In the genomic region with DNA sequence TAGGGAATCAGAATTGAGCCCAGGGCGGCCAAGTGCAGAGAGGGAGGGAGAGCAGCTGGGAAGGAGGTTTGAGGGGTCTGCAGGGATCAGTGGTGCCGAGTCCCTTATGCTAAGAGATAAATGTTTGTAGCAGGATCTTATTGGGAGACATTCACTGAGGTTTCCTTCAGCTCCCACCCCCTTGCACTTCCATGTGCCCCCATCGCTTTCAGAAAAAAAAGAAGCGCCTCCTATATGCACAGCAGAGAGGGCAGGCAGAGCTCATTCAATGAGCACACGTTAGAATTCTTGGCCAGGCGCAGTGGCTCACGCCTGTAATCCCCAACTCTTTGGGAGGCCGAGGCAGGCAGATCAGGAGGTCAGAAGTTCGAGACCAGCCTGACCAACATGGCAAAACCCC, we compare ENCODE assay signal across 34 cellular contexts. TPM values are rescaled to one million over a fixed set of nuclear protein-coding genes. Genes with fewer than 3 reads are reported as not detected.
DNase-seq lines count a peak whose midpoint lies in the region; ATAC-seq and TF ChIP-seq lines count a peak whose summit lies in the region.
"Had no signal": no experiment of that assay in that cellular context is flagged by ENCODE, and none has a peak within 500 bp of the region (broad histone marks: within the 10 kb centered on the region; RNA-seq: fewer than 3 reads in every experiment).

No MANE protein-coding gene starts in this region.

- no peak for TF ChIP-seq POLR2A in NB4 (IDR thresholded peaks at IDR 0.05; ENCODE audit: extremely low read depth, insufficient read length)

- H3K27me3 Mint-ChIP-seq in activated naive CD4-positive, alpha-beta T cell treated with anti-CD3 and anti-CD28 coated beads, Interleukin-2, amount 50 U/mL, for 24 hours: peaks cover 10% of the 10 kb centered on the region

- H3K9me3 ChIP-seq in right atrium auricular region: no peaks in the 10 kb centered on the region
- H3K9me3 ChIP-seq: A549, pancreas, Peyer's patch had no signal

- no peaks in the 10 kb centered on the region for H3K4me1 ChIP-seq in right atrium auricular region
- H3K4me1 ChIP-seq: A549, Peyer's patch had no signal

- H3K27ac ChIP-seq in epithelial cell of prostate (peak overlapping the region; percentile 82), right atrium auricular region (no peak overlapping the region)
- H3K27ac ChIP-seq: A549, coronary artery, KMS-11, pancreas, Peyer's patch, spleen, WERI-Rb-1 had no signal

- H3K4me1 Mint-ChIP-seq in activated naive CD4-positive, alpha-beta T cell treated with anti-CD3 and anti-CD28 coated beads, Interleukin-2, amount 50 U/mL, for 24 hours: peaks cover 6% of the 10 kb centered on the region
- H3K4me1 Mint-ChIP-seq: nephron progenitor cell had no signal

- ATAC-seq in GM18858 (IDR thresholded peaks at IDR 0.05; ENCODE audit: unreplicated experiment): no peak
- no peak for ATAC-seq in GM21381 (IDR thresholded peaks at IDR 0.05; ENCODE audit: unreplicated experiment)

- H3K36me3 ChIP-seq in right atrium auricular region: no peaks in the 10 kb centered on the region
- H3K36me3 ChIP-seq: pancreas, Peyer's patch, spleen, WERI-Rb-1 had no signal

- no peak overlapping the region for H3K4me3 Mint-ChIP-seq in activated naive CD4-positive, alpha-beta T cell treated with anti-CD3 and anti-CD28 coated beads, Interleukin-2, amount 50 U/mL, for 24 hours
- H3K4me3 Mint-ChIP-seq: activated naive CD8-positive, alpha-beta T cell treated with anti-CD3 and anti-CD28 coated beads, Interleukin-2, amount 10 ng/mL, durations not matched to agents 7 days and 5 days; activated T-cell treated with anti-CD3 and anti-CD28 coated beads, Interleukin-2, amount 50 U/mL, for 24 hours; CD4-positive, alpha-beta memory T cell; nephron progenitor cell; stimulated activated naive CD8-positive, alpha-beta T cell treated with anti-CD3 and anti-CD28 coated beads, Interleukin-15, Interleukin-2, amounts not matched to agents 100 ng/mL and 50 ng/mL, for 24 hours had no signal

- TF ChIP-seq CTCF in NB4 (IDR thresholded peaks at IDR 0.05; ENCODE audit: low read depth, low read length) (no peak), right atrium auricular region (IDR thresholded peaks at IDR 0.05) (no peak)

- peak overlapping the region; percentile 82 for H3K27ac Mint-ChIP-seq in activated naive CD4-positive, alpha-beta T cell treated with anti-CD3 and anti-CD28 coated beads, Interleukin-2, amount 50 U/mL, for 24 hours
- H3K27ac Mint-ChIP-seq: activated naive CD8-positive, alpha-beta T cell treated with anti-CD3 and anti-CD28 coated beads, Interleukin-2, amount 10 ng/mL, durations not matched to agents 7 days and 5 days; activated T-cell treated with anti-CD3 and anti-CD28 coated beads, Interleukin-2, amount 50 U/mL, for 24 hours; nephron progenitor cell; stimulated activated naive CD8-positive, alpha-beta T cell treated with anti-CD3 and anti-CD28 coated beads, Interleukin-15, Interleukin-2, amounts not matched to agents 100 ng/mL and 50 ng/mL, for 24 hours had no signal

- H3K36me3 Mint-ChIP-seq in activated naive CD4-positive, alpha-beta T cell treated with anti-CD3 and anti-CD28 coated beads, Interleukin-2, amount 50 U/mL, for 24 hours: no peaks in the 10 kb centered on the region
- H3K36me3 Mint-ChIP-seq: activated naive CD8-positive, alpha-beta T cell treated with anti-CD3 and anti-CD28 coated beads, Interleukin-2, amount 10 ng/mL, durations not matched to agents 7 days and 5 days; CD4-positive, alpha-beta memory T cell had no signal

- no peak for DNase-seq in activated naive CD4-positive, alpha-beta T cell (lab: John Stamatoyannopoulos, UW)
- DNase-seq in NB4 (ENCODE audit: low read depth) (peak; percentile 82), epithelial cell of prostate (ENCODE audit: low read depth, low spot score) (no peak), right atrium auricular region (ENCODE audit: low spot score) (no peak)
- no peak for DNase-seq in activated T-cell treated with anti-CD3 and anti-CD28 coated beads, Interleukin-2, amount 50 U/mL, for 1 hour
- DNase-seq: activated CD4-positive, alpha-beta T cell treated with anti-CD3 and anti-CD28 coated beads for 48 hours; activated effector memory CD4-positive, alpha-beta T cell treated with anti-CD3 and anti-CD28 coated beads, Interleukin-2, amount 50 U/mL, for 16 hours; activated naive CD8-positive, alpha-beta T cell treated with anti-CD3 and anti-CD28 coated beads, Interleukin-2, amount 10 ng/mL, durations not matched to agents 7 days and 5 days; activated T-cell treated with anti-CD3 and anti-CD28 coated beads, Interleukin-2, amount 50 U/mL, for 24 hours; CD4-positive, alpha-beta memory T cell; effector CD8-positive, alpha-beta T cell; glutamatergic neuron; mesenchymal stem cell; NCI-H1105; NCI-H524 treated with DMSO at 0.1 percent for 48 hours; nephron progenitor cell; NK-92 treated with Interleukin-12 subunit alpha and Interleukin-12 subunit beta, amount 100 ng/mL, for 24 hours; pancreas; Peyer's patch; right cardiac atrium; spleen; stimulated activated CD4-positive, alpha-beta T cell treated with anti-CD3 and anti-CD28 coated beads, Interleukin-2, amount 100 ng/mL, for 24 hours; SW 1271; WERI-Rb-1 had no signal

- H3K9me3 Mint-ChIP-seq in activated naive CD4-positive, alpha-beta T cell treated with anti-CD3 and anti-CD28 coated beads, Interleukin-2, amount 50 U/mL, for 24 hours: no peaks in the 10 kb centered on the region
- H3K9me3 Mint-ChIP-seq: activated T-cell treated with anti-CD3 and anti-CD28 coated beads, Interleukin-2, amount 50 U/mL, for 24 hours; stimulated activated naive CD8-positive, alpha-beta T cell treated with anti-CD3 and anti-CD28 coated beads, Interleukin-15, Interleukin-2, amounts not matched to agents 100 ng/mL and 50 ng/mL, for 24 hours had no signal

- H3K27me3 ChIP-seq in right atrium auricular region: peaks cover 0 to 6% of the 10 kb centered on the region in 2 donors
- H3K27me3 ChIP-seq: pancreas, Peyer's patch had no signal

- H3K4me3 ChIP-seq in NB4 (ENCODE audit: low read depth, low read length): peak overlapping the region; percentile 48
- no peak overlapping the region for H3K4me3 ChIP-seq in right atrium auricular region
- H3K4me3 ChIP-seq: A549, coronary artery, pancreas, Peyer's patch, spleen had no signal

RNA-seq across cellular contexts. Expression of gene CYP4F2, which starts 28.0 kb away (rescaled TPM):
- total RNA-seq in right atrium auricular region: not detected
- total RNA-seq: astrocyte; cardiac septum; CD4-positive, alpha-beta memory T cell; right cardiac atrium had no signal

RNA-seq across cellular contexts. Expression of gene OR10H1, which starts 54.4 kb away (rescaled TPM):
- total RNA-seq in right atrium auricular region: not detected
- total RNA-seq: activated CD8-positive, alpha-beta memory T cell treated with anti-CD3 and anti-CD28 coated beads for 36 hours; activated naive CD8-positive, alpha-beta T cell treated with anti-CD3 and anti-CD28 coated beads, Interleukin-2, amount 10 ng/mL, durations not matched to agents 7 days and 5 days; astrocyte; cardiac septum; CD4-positive, alpha-beta memory T cell; Peyer's patch; right cardiac atrium; spleen had no signal
